ENCODE assay signal across 16 cellular contexts in the genomic region with DNA sequence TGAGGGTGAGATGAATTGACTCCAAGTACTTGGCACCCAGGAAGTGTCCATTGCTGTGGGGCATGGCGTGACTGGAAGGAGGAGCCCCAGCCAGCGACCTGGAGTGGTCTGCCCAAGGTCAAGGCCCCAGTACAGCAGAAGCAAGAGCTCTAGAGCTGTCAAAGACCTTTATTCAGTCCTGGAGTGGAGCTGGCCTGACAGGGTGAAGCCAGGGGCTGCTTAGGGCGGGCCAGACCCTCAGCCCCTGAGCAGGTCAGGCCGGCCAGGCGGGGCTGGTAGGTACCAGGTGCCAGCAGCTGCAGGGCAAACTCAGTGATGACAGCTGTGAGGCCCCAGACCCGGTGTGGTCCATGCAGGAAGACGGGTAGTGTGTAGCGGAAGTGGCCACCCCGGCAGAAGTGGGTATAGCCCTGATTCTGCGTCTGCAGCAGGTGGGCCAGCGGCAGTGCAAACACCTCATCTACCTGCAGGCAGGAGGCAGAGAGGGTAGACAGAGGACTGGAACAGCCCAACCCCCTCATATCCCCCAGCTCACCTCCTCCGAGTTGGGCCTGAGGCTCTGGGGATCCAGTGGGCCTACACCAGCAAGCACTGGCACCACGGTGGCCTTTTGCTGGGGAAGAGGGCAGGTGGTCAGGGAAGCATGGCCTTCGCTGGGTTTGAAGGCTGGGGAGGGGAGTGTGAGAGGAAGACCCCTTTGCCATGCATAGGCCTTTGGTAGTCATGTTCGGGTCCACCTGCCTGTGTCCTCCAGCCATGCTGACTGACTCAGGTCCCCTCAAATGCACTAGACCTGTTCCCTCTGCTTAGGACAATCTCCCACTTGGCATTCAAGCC. TPM values are rescaled to one million over a fixed set of nuclear protein-coding genes. Genes with fewer than 3 reads are reported as not detected.
DNase-seq lines count a peak whose midpoint lies in the region; ATAC-seq and FAIRE-seq lines count a peak whose summit lies in the region.
"Had no signal": no experiment of that assay in that cellular context is flagged by ENCODE, and none has a peak within 500 bp of the region (broad histone marks: within the 10 kb centered on the region; RNA-seq: fewer than 3 reads in every experiment).

No MANE protein-coding gene starts in this region.

- no peaks in the 10 kb centered on the region for H3K9me3 Mint-ChIP-seq in activated T-helper 17 cell treated with anti-CD3 and anti-CD28 coated beads, Interleukin-2, amount 50 U/mL, for 72 hours

- no peak overlapping the region for H3K27ac Mint-ChIP-seq in activated T-helper 17 cell treated with anti-CD3 and anti-CD28 coated beads, Interleukin-2, amount 50 U/mL, for 72 hours
- H3K27ac Mint-ChIP-seq: activated naive CD8-positive, alpha-beta T cell had no signal

- H3K4me1 Mint-ChIP-seq in activated T-helper 17 cell treated with anti-CD3 and anti-CD28 coated beads, Interleukin-2, amount 50 U/mL, for 72 hours, result no peaks in the 10 kb centered on the region

- ATAC-seq in activated T-helper 17 cell treated with anti-CD3 and anti-CD28 coated beads, Interleukin-2, amount 50 U/mL, for 72 hours (replicated peaks), result no peak
- ATAC-seq in GM18861 (IDR thresholded peaks at IDR 0.05; ENCODE audit: unreplicated experiment) (no peak), GM21423 (IDR thresholded peaks at IDR 0.05; ENCODE audit: unreplicated experiment) (no peak)
- ATAC-seq: left lobe of liver had no signal

- H4K8ac ChIP-seq in mesendoderm (ENCODE audit: low read depth, low read length), result no peak overlapping the region

- H3K4me3 ChIP-seq in BLaER1, result no peak overlapping the region
- H3K4me3 ChIP-seq in mesendoderm (ENCODE audit: low read length), result no peak overlapping the region

- no peaks in the 10 kb centered on the region for H3K36me3 ChIP-seq in BLaER1
- no peaks in the 10 kb centered on the region for H3K36me3 ChIP-seq in mesendoderm (ENCODE audit: control insufficient read depth, insufficient read depth, low read length)

- H3K79me2 ChIP-seq in mesendoderm (ENCODE audit: control insufficient read depth, insufficient read depth, low read length), result no peaks in the 10 kb centered on the region

- H2BK5ac ChIP-seq in mesendoderm (ENCODE audit: low read length), result no peak overlapping the region

- no CpG with 5 or more reads among the region's 15 CpGs for WGBS in mesendoderm (ENCODE audit: extremely low coverage, insufficient coverage, low lambda C conversion rate)

- no peak overlapping the region for H2BK120ac ChIP-seq in mesendoderm (ENCODE audit: low read depth, low read length)

- DNase-seq in HTR-8/SVneo (ENCODE audit: insufficient read length, low spot score), result no peak
- DNase-seq in mesendoderm, result peak; percentile 66
- no peak for DNase-seq in ecto neural progenitor cell (ENCODE audit: low spot score)
- DNase-seq in activated effector memory CD4-positive, alpha-beta T cell treated with Interleukin-2 at 50 U/mL for 16 hours, result no peak
- DNase-seq: activated CD4-positive, CD25-positive, alpha-beta regulatory T cell treated with anti-CD3 and anti-CD28 coated beads, Interleukin-2, amount 50 U/mL, for 72 hours; dermis blood vessel endothelial cell; NCI-H2227 treated with DMSO at 0.1 percent for 48 hours; SIG-M5 had no signal

- H3K9me3 ChIP-seq in BLaER1, result no peaks in the 10 kb centered on the region

- H4K20me1 ChIP-seq in BLaER1, result no peaks in the 10 kb centered on the region

- no peak overlapping the region for H2BK15ac ChIP-seq in mesendoderm (replicated peaks; ENCODE audit: low read depth)

- H2AK5ac ChIP-seq in mesendoderm (ENCODE audit: low read length), result no peak overlapping the region

- H3K27ac ChIP-seq in BLaER1, result peak overlapping the region; percentile 49; the same call in 1 of the 2 replicates
- H3K27ac ChIP-seq in mesendoderm (ENCODE audit: low read depth, low read length), result peak overlapping the region; percentile 37

- peak overlapping the region; percentile 84 for H3K4me3 Mint-ChIP-seq in activated T-helper 17 cell treated with anti-CD3 and anti-CD28 coated beads, Interleukin-2, amount 50 U/mL, for 72 hours

- peak; percentile 75 for FAIRE-seq in HTR-8/SVneo (lab: Jason Lieb, UNC)

- H3K18ac ChIP-seq in mesendoderm (ENCODE audit: low read length), result no peak overlapping the region

- no peaks in the 10 kb centered on the region for H3K27me3 Mint-ChIP-seq in activated T-helper 17 cell treated with anti-CD3 and anti-CD28 coated beads, Interleukin-2, amount 50 U/mL, for 72 hours
- H3K27me3 Mint-ChIP-seq: activated naive CD8-positive, alpha-beta T cell had no signal

- H3K9ac ChIP-seq in BLaER1, result no peak overlapping the region
- peak overlapping the region; percentile 61 for H3K9ac ChIP-seq in mesendoderm (ENCODE audit: low read length)

- no peak overlapping the region for H3K23ac ChIP-seq in mesendoderm (ENCODE audit: low read length)

- H3K4me2 ChIP-seq in BLaER1, result no peak overlapping the region
- H3K4me2 ChIP-seq in mesendoderm (ENCODE audit: low read length), result no peak overlapping the region

- no peaks in the 10 kb centered on the region for H3K79me1 ChIP-seq in mesendoderm (ENCODE audit: low read length)

- H3K36me3 Mint-ChIP-seq in activated T-helper 17 cell treated with anti-CD3 and anti-CD28 coated beads, Interleukin-2, amount 50 U/mL, for 72 hours (ENCODE audit: low read depth), result no peaks in the 10 kb centered on the region
- H3K36me3 Mint-ChIP-seq: activated naive CD8-positive, alpha-beta T cell had no signal

- H3K4ac ChIP-seq in mesendoderm (ENCODE audit: low read depth, low read length), result no peak overlapping the region

- no peaks in the 10 kb centered on the region for H3K27me3 ChIP-seq in BLaER1
- no peaks in the 10 kb centered on the region for H3K27me3 ChIP-seq in mesendoderm (ENCODE audit: insufficient read depth, low read length, poor library complexity)

- no peak overlapping the region for H4K5ac ChIP-seq in mesendoderm (ENCODE audit: low read length)

- H3K4me1 ChIP-seq in BLaER1 (peaks cover 54% of the 10 kb centered on the region), mesendoderm (ENCODE audit: control insufficient read depth, low read depth, low read length) (peaks cover 5% of the 10 kb centered on the region)

- H3K56ac ChIP-seq in mesendoderm (ENCODE audit: low read length), result peak overlapping the region; percentile 89

RNA-seq across cellular contexts. Expression of a gene that starts 1.7 kb away (rescaled TPM):
- total RNA-seq in activated T-helper 17 cell treated with anti-CD3 and anti-CD28 coated beads, Interleukin-2, amount 50 U/mL, for 72 hours, result 10 to 100 TPM; 12.0 to 23.1 TPM
- 4.2 TPM for polyA plus RNA-seq in mesendoderm (2013, experiment 1 of 2)
- polyA plus RNA-seq in mesendoderm (2013, experiment 2 of 2), result 3.9 TPM

RNA-seq across cellular contexts. Expression of a gene that starts 11.6 kb away (rescaled TPM):
- total RNA-seq in activated T-helper 17 cell treated with anti-CD3 and anti-CD28 coated beads, Interleukin-2, amount 50 U/mL, for 72 hours, result not detected
- polyA plus RNA-seq in mesendoderm (2013, experiment 1 of 2), result 0.04 TPM
- 0.03 TPM for polyA plus RNA-seq in mesendoderm (2013, experiment 2 of 2)
- total RNA-seq: dermis blood vessel endothelial cell, renal cortical epithelial cell, urinary bladder had no signal
- polyA plus RNA-seq: urinary bladder had no signal

RNA-seq across cellular contexts. Expression of a gene that starts 21.3 kb away (rescaled TPM):
- total RNA-seq in activated T-helper 17 cell treated with anti-CD3 and anti-CD28 coated beads, Interleukin-2, amount 50 U/mL, for 72 hours, result 100 to 1,000 TPM; 160 to 238 TPM
- polyA plus RNA-seq in mesendoderm (2013, experiment 1 of 2), result 58.8 TPM
- polyA plus RNA-seq in mesendoderm (2013, experiment 2 of 2), result 56.6 TPM

RNA-seq across cellular contexts. Expression of a gene that starts 22.5 kb away (rescaled TPM):
- total RNA-seq in activated T-helper 17 cell treated with anti-CD3 and anti-CD28 coated beads, Interleukin-2, amount 50 U/mL, for 72 hours, result under 1 TPM in 1 of 2 donors, not detected in 1; 0.80 TPM
- 0.08 TPM for polyA plus RNA-seq in mesendoderm (2013, experiment 1 of 2)
- polyA plus RNA-seq in mesendoderm (2013, experiment 2 of 2), result 0.13 TPM
- total RNA-seq: dermis blood vessel endothelial cell, urinary bladder had no signal
- polyA plus RNA-seq: urinary bladder had no signal

RNA-seq across cellular contexts. Expression of a gene that starts 44.4 kb away (rescaled TPM):
- total RNA-seq in activated T-helper 17 cell treated with anti-CD3 and anti-CD28 coated beads, Interleukin-2, amount 50 U/mL, for 72 hours, result 100 to 1,000 TPM; 187 to 394 TPM
- 1,349 TPM for polyA plus RNA-seq in mesendoderm (2013, experiment 1 of 2)
- 1,345 TPM for polyA plus RNA-seq in mesendoderm (2013, experiment 2 of 2)
